Comparison of ENCODE assay signal across 17 cellular contexts in genomic region chr3:82012775-82013174, GRCh38.
A peak's percentile ranks its signal among the peaks of the same experiment; 100 is the strongest.
DNase-seq lines count a peak whose midpoint lies in the region; FAIRE-seq and TF ChIP-seq lines count a peak whose summit lies in the region.
"Had no signal": no experiment of that assay in that cellular context is flagged by ENCODE, and none has a peak within 500 bp of the region (broad histone marks: within the 10 kb centered on the region; RNA-seq: fewer than 3 reads in every experiment).

No MANE protein-coding gene starts in this region.

- no peak overlapping the region for H3K9ac ChIP-seq in Loucy (ENCODE audit: low read depth, low read length, poor library complexity, severe bottlenecking)

- H2AFZ ChIP-seq in Loucy (ENCODE audit: low read length), result no peak overlapping the region

- FAIRE-seq in bronchial epithelial cell (lab: Jason Lieb, UNC), result no peak
- FAIRE-seq: small intestine, TTC549 had no signal

- intact Hi-C loops in lower leg skin (cut with DNase I; ENCODE audit: low total_unique reads), result no loop called here

- peak; percentile 63 for TF ChIP-seq CTCF in Loucy (conservative IDR thresholded peaks at IDR 0.05; ENCODE audit: low read length)
- peak; percentile 29 for TF ChIP-seq CTCF in bronchial epithelial cell (IDR thresholded peaks at IDR 0.05; ENCODE audit: insufficient read depth, low read length, severe bottlenecking)
- TF ChIP-seq CTCF in retinal pigment epithelial cell (conservative IDR thresholded peaks at IDR 0.05; ENCODE audit: low read depth, low read length), result peak; percentile 34
- no peak for TF ChIP-seq CTCF in lower leg skin (IDR thresholded peaks at IDR 0.05)

- H3K4me1 ChIP-seq in Loucy (ENCODE audit: insufficient read depth, low read length, poor library complexity, severe bottlenecking), result no peaks in the 10 kb centered on the region
- H3K4me1 ChIP-seq: gastrocnemius medialis had no signal

- DNase-seq in DMS53 (lab: John Stamatoyannopoulos, UW) (peak; percentile 4), DMS53 treated with DMSO at 0.1 percent for 48 hours (lab: John Stamatoyannopoulos, UW; ENCODE audit: unreplicated experiment) (no peak), bronchial epithelial cell (ENCODE audit: low read depth) (peak; percentile 33), retinal pigment epithelial cell (ENCODE audit: low read depth) (no peak), NCI-H1417 (lab: John Stamatoyannopoulos, UW) (no peak), NCI-H2171 treated with DMSO at 0.1 percent for 48 hours (lab: John Stamatoyannopoulos, UW) (no peak), lower leg skin (ENCODE audit: low spot score in 2 of 2) (no peak)
- DNase-seq: activated CD8-positive, alpha-beta T cell treated with anti-CD3 and anti-CD28 coated beads for 36 hours; anterior cingulate cortex; gastrocnemius medialis; mesenchymal stem cell; NCI-H187; NCI-H69; SHP77; small intestine had no signal

- H3K4me3 ChIP-seq in Loucy (ENCODE audit: low read length, poor library complexity, severe bottlenecking), result no peak overlapping the region
- H3K4me3 ChIP-seq in bronchial epithelial cell (ENCODE audit: low read depth, low read length), result no peak overlapping the region
- no peak overlapping the region for H3K4me3 ChIP-seq in retinal pigment epithelial cell (ENCODE audit: low read length)
- no peak overlapping the region for H3K4me3 ChIP-seq in lower leg skin (ENCODE audit: low read depth, poor library complexity, severe bottlenecking)
- H3K4me3 ChIP-seq: gastrocnemius medialis had no signal

- no peaks in the 10 kb centered on the region for H3K9me2 ChIP-seq in Loucy (replicated peaks; ENCODE audit: low read depth, low read length)

- no peaks in the 10 kb centered on the region for H3K9me3 ChIP-seq in Loucy (ENCODE audit: insufficient read depth, low read depth, low read length)
- H3K9me3 ChIP-seq: gastrocnemius medialis had no signal

- no peak for TF ChIP-seq POLR2A in lower leg skin (IDR thresholded peaks at IDR 0.05)

- H3K36me3 ChIP-seq in Loucy (ENCODE audit: insufficient read depth, low read length) (no peaks in the 10 kb centered on the region), bronchial epithelial cell (ENCODE audit: control insufficient read depth, insufficient read depth, low read length) (no peaks in the 10 kb centered on the region)
- H3K36me3 ChIP-seq: gastrocnemius medialis had no signal

- H4K20me1 ChIP-seq in Loucy (ENCODE audit: insufficient read depth, low read length, poor library complexity, severe bottlenecking), result no peaks in the 10 kb centered on the region

- H3K4me2 ChIP-seq in Loucy (ENCODE audit: low read depth, low read length, poor library complexity, severe bottlenecking), result no peak overlapping the region

- H3F3A ChIP-seq in Loucy (ENCODE audit: low read depth), result no peaks in the 10 kb centered on the region

- H3K27me3 ChIP-seq in Loucy (ENCODE audit: insufficient read depth, low read length, poor library complexity, severe bottlenecking) (no peaks in the 10 kb centered on the region), bronchial epithelial cell (ENCODE audit: control insufficient read depth, insufficient read depth, low read length) (no peaks in the 10 kb centered on the region)
- H3K27me3 ChIP-seq: gastrocnemius medialis had no signal

- no peaks in the 10 kb centered on the region for H3K79me2 ChIP-seq in Loucy (ENCODE audit: insufficient read depth, low read length)

Comparison
In these comparisons a context has a peak if more than half of its experiments do, and no peak if none do; other contexts are left out.
1. DNase-seq: peak in DMS53 (single experiment) and bronchial epithelial cell (single experiment); none in DMS53 treated with DMSO at 0.1 percent for 48 hours (single experiment), retinal pigment epithelial cell (single experiment), NCI-H1417 (0 of 3), NCI-H2171 treated with DMSO at 0.1 percent for 48 hours (single experiment) and lower leg skin (0 of 2).
2. CTCF ChIP-seq: peak in Loucy (single experiment), bronchial epithelial cell (single experiment) and retinal pigment epithelial cell (single experiment); none in lower leg skin (0 of 3).